Comparison of ENCODE assay signal across 29 cellular contexts in genomic region chr12:79891506-79892162, GRCh38. TPM values are rescaled to one million over a fixed set of nuclear protein-coding genes. Genes with fewer than 3 reads are reported as not detected.
DNase-seq lines count a peak whose midpoint lies in the region; ATAC-seq, FAIRE-seq and TF ChIP-seq lines count a peak whose summit lies in the region.
"Had no signal": no experiment of that assay in that cellular context is flagged by ENCODE, and none has a peak within 500 bp of the region (broad histone marks: within the 10 kb centered on the region; RNA-seq: fewer than 3 reads in every experiment).

No MANE protein-coding gene starts in this region.

- no TSS peak for BruUV-seq in HepG2 (replicated peaks; lab: Mats Ljungman, UMichigan)

- no peak overlapping the region for H3K4me3 ChIP-seq in trophoblast cell (ENCODE audit: low read depth, low read length)
- H3K4me3 ChIP-seq in HepG2 (replicated peaks in 1 of 3; ENCODE audit: insufficient read depth in 1 of 3, low read depth in 2 of 3, low read length in 3 of 3): no peak overlapping the region
- no peak overlapping the region for H3K4me3 ChIP-seq in neural progenitor cell
- H3K4me3 ChIP-seq: BLaER1, dorsolateral prefrontal cortex, SJCRH30, smooth muscle cell had no signal

- H3K4me1 ChIP-seq in trophoblast cell (ENCODE audit: control insufficient read depth in 1 of 2, insufficient read depth in 2 of 2, low read length in 2 of 2) (no peaks in the 10 kb centered on the region), HepG2 (ENCODE audit: insufficient read depth, low read length) (peaks cover 15% of the 10 kb centered on the region), neural progenitor cell (peaks cover 21% of the 10 kb centered on the region)
- H3K4me1 ChIP-seq: SJCRH30 had no signal

- TF ChIP-seq EP300 in HepG2 (IDR thresholded peaks at IDR 0.05; ENCODE audit: low read depth in 2 of 2, low read length in 2 of 2): no peak
- TF ChIP-seq EP300 in HepG2 (CRISPR knock-in tag; IDR thresholded peaks at IDR 0.05; ENCODE audit: borderline replicate concordance): no peak

- H4K8ac ChIP-seq in trophoblast cell (ENCODE audit: low read depth, low read length): no peak overlapping the region

- H3K36me3 Mint-ChIP-seq in activated naive CD4-positive, alpha-beta T cell treated with anti-CD3 and anti-CD28 coated beads, Interleukin-2, amount 50 U/mL, for 24 hours: peaks cover 10% of the 10 kb centered on the region
- peaks cover 15% of the 10 kb centered on the region for H3K36me3 Mint-ChIP-seq in activated naive CD4-positive, alpha-beta T cell treated with anti-CD3 and anti-CD28 coated beads, Interleukin-2, amount 10 ng/mL, durations not matched to agents 7 days and 5 days
- peaks cover 2% of the 10 kb centered on the region for H3K36me3 Mint-ChIP-seq in chondrocyte (ENCODE audit: low read depth)
- H3K36me3 Mint-ChIP-seq in neural progenitor cell: peaks cover 13% of the 10 kb centered on the region
- H3K36me3 Mint-ChIP-seq: activated naive CD4-positive, alpha-beta T cell treated with anti-CD3 and anti-CD28 coated beads, Interleukin-2, amount 50 U/mL, for 72 hours had no signal

- H3K4me1 Mint-ChIP-seq in activated naive CD4-positive, alpha-beta T cell treated with anti-CD3 and anti-CD28 coated beads, Interleukin-2, amount 50 U/mL, for 24 hours: peaks cover 86% of the 10 kb centered on the region
- peaks cover 7% of the 10 kb centered on the region for H3K4me1 Mint-ChIP-seq in activated naive CD4-positive, alpha-beta T cell treated with anti-CD3 and anti-CD28 coated beads, Interleukin-2, amount 10 ng/mL, durations not matched to agents 7 days and 5 days
- H3K4me1 Mint-ChIP-seq in chondrocyte (ENCODE audit: low read depth): peaks cover 77% of the 10 kb centered on the region
- peaks cover 5% of the 10 kb centered on the region for H3K4me1 Mint-ChIP-seq in neural progenitor cell

- no peak overlapping the region for H4K91ac ChIP-seq in trophoblast cell (ENCODE audit: low read depth, low read length)

- H3K4ac ChIP-seq in trophoblast cell (ENCODE audit: low read depth, low read length): peak overlapping the region; percentile 53

- H3K36me3 ChIP-seq in trophoblast cell (ENCODE audit: control insufficient read depth in 1 of 2, insufficient read depth in 2 of 2, low read length in 2 of 2): no peaks in the 10 kb centered on the region
- no peaks in the 10 kb centered on the region for H3K36me3 ChIP-seq in HepG2 (replicated peaks in 1 of 2; ENCODE audit: control insufficient read depth in 1 of 2, insufficient read depth in 2 of 2, low read length in 2 of 2)
- no peaks in the 10 kb centered on the region for H3K36me3 ChIP-seq in neural progenitor cell

- H3K79me1 ChIP-seq in trophoblast cell (ENCODE audit: low read length): no peaks in the 10 kb centered on the region

- H3F3A ChIP-seq in neural progenitor cell (ENCODE audit: low read depth): peaks cover 6% of the 10 kb centered on the region

- H2AFZ ChIP-seq in trophoblast cell (ENCODE audit: insufficient read depth, low read length, poor library complexity) (no peak overlapping the region), HepG2 (ENCODE audit: low read length) (no peak overlapping the region), neural progenitor cell (replicated peaks) (no peak overlapping the region)

- no peak overlapping the region for H3K23ac ChIP-seq in trophoblast cell (ENCODE audit: low read length)

- intact Hi-C loops in HepG2 (cut with micrococcal nuclease; ENCODE audit: unreplicated experiment): no loop called here

- no peaks in the 10 kb centered on the region for H3K27me3 Mint-ChIP-seq in activated naive CD4-positive, alpha-beta T cell treated with anti-CD3 and anti-CD28 coated beads, Interleukin-2, amount 50 U/mL, for 24 hours
- no peaks in the 10 kb centered on the region for H3K27me3 Mint-ChIP-seq in activated naive CD4-positive, alpha-beta T cell treated with anti-CD3 and anti-CD28 coated beads, Interleukin-2, amount 10 ng/mL, durations not matched to agents 7 days and 5 days
- H3K27me3 Mint-ChIP-seq in chondrocyte (ENCODE audit: low read depth) (no peaks in the 10 kb centered on the region), neural progenitor cell (ENCODE audit: insufficient read depth, low read depth) (no peaks in the 10 kb centered on the region)
- H3K27me3 Mint-ChIP-seq: activated CD8-positive, alpha-beta memory T cell treated with anti-CD3 and anti-CD28 coated beads, Interleukin-2, amount 10 ng/mL, durations not matched to agents 7 days and 5 days had no signal

- H3K4me2 ChIP-seq in trophoblast cell (ENCODE audit: low read length): no peak overlapping the region
- no peak overlapping the region for H3K4me2 ChIP-seq in HepG2 (ENCODE audit: low read depth, low read length)
- no peak overlapping the region for H3K4me2 ChIP-seq in neural progenitor cell
- H3K4me2 ChIP-seq: BLaER1, smooth muscle cell had no signal

- H3K9ac ChIP-seq in trophoblast cell (ENCODE audit: low read length): no peak overlapping the region
- no peak overlapping the region for H3K9ac ChIP-seq in HepG2 (ENCODE audit: insufficient read depth, low read depth, low read length)
- H3K9ac ChIP-seq in neural progenitor cell: no peak overlapping the region
- H3K9ac ChIP-seq: BLaER1 had no signal

- H3K9me3 ChIP-seq in trophoblast cell (ENCODE audit: insufficient read depth, low read depth, low read length): no peaks in the 10 kb centered on the region
- H3K9me3 ChIP-seq in HepG2 (ENCODE audit: low read length): no peaks in the 10 kb centered on the region
- H3K9me3 ChIP-seq in neural progenitor cell (ENCODE audit: low read depth): no peaks in the 10 kb centered on the region
- H3K9me3 ChIP-seq: BLaER1, SJCRH30 had no signal

- no peak overlapping the region for H2BK12ac ChIP-seq in trophoblast cell (ENCODE audit: low read length)

- H3K18ac ChIP-seq in trophoblast cell (ENCODE audit: low read length): no peak overlapping the region

- no peak overlapping the region for H3K14ac ChIP-seq in trophoblast cell (ENCODE audit: low read length)

- in situ Hi-C loops in HepG2 (cut with HindIII; ENCODE audit: extremely low pct_ligation_motif_present, low pct_unique_long_range_greater_than_20kb): no loop called here

- POLR2A ChIA-PET in HepG2 (lab: Yijun Ruan, JAX): no interaction called here

- H2BK5ac ChIP-seq in trophoblast cell (ENCODE audit: low read depth, low read length, poor library complexity): no peak overlapping the region

- H3K27ac ChIP-seq in trophoblast cell (ENCODE audit: low read depth, low read length): no peak overlapping the region
- no peak overlapping the region for H3K27ac ChIP-seq in HepG2 (ENCODE audit: extremely low read length, insufficient read depth, low read length)
- H3K27ac ChIP-seq in neural progenitor cell: no peak overlapping the region
- H3K27ac ChIP-seq: BLaER1, dorsolateral prefrontal cortex, SJCRH30 had no signal

- WGBS in trophoblast cell (ENCODE audit: extremely low coverage, insufficient coverage, insufficient read length): no CpG with 5 or more reads among the region's 2 CpGs
- 96% methylated on average over 2 of the region's 2 CpGs for WGBS in HepG2 (ENCODE audit: low lambda C conversion rate)

- H4K12ac ChIP-seq in trophoblast cell (ENCODE audit: low read depth, low read length): no peak overlapping the region

- H3K79me2 ChIP-seq in trophoblast cell (ENCODE audit: control insufficient read depth, insufficient read depth, low read length, poor library complexity): peaks cover 5% of the 10 kb centered on the region
- peaks cover 58% of the 10 kb centered on the region for H3K79me2 ChIP-seq in HepG2 (ENCODE audit: insufficient read depth, low read length)
- H3K79me2 ChIP-seq in neural progenitor cell (ENCODE audit: low read depth): peaks cover 99% of the 10 kb centered on the region

- no peaks in the 10 kb centered on the region for H3K9me3 Mint-ChIP-seq in activated naive CD4-positive, alpha-beta T cell treated with anti-CD3 and anti-CD28 coated beads, Interleukin-2, amount 50 U/mL, for 24 hours
- no peaks in the 10 kb centered on the region for H3K9me3 Mint-ChIP-seq in activated naive CD4-positive, alpha-beta T cell treated with anti-CD3 and anti-CD28 coated beads, Interleukin-2, amount 10 ng/mL, durations not matched to agents 7 days and 5 days
- H3K9me3 Mint-ChIP-seq in chondrocyte (ENCODE audit: low read depth) (no peaks in the 10 kb centered on the region), neural progenitor cell (peaks cover 2% of the 10 kb centered on the region)
- H3K9me3 Mint-ChIP-seq: activated naive CD4-positive, alpha-beta T cell treated with anti-CD3 and anti-CD28 coated beads, Interleukin-2, amount 50 U/mL, for 72 hours had no signal

- TF ChIP-seq POLR2A in HepG2 (IDR thresholded peaks at IDR 0.05; ENCODE audit: insufficient read depth in 1 of 2, low read depth in 2 of 2, low read length in 2 of 2) (no peak), GM12892 (IDR thresholded peaks at IDR 0.05; ENCODE audit: low read depth, low read length) (no peak)

- H3K27ac Mint-ChIP-seq in activated naive CD4-positive, alpha-beta T cell treated with anti-CD3 and anti-CD28 coated beads, Interleukin-2, amount 50 U/mL, for 24 hours: peak overlapping the region; percentile 25
- H3K27ac Mint-ChIP-seq in activated naive CD4-positive, alpha-beta T cell treated with anti-CD3 and anti-CD28 coated beads, Interleukin-2, amount 10 ng/mL, durations not matched to agents 7 days and 5 days: no peak overlapping the region
- H3K27ac Mint-ChIP-seq in chondrocyte (ENCODE audit: unreplicated experiment) (peak overlapping the region; percentile 14), neural progenitor cell (no peak overlapping the region)
- H3K27ac Mint-ChIP-seq: activated CD8-positive, alpha-beta memory T cell treated with anti-CD3 and anti-CD28 coated beads, Interleukin-2, amount 10 ng/mL, durations not matched to agents 7 days and 5 days; activated naive CD4-positive, alpha-beta T cell treated with anti-CD3 and anti-CD28 coated beads, Interleukin-2, amount 50 U/mL, for 72 hours; activated T-helper 1 cell treated with anti-CD3 and anti-CD28 coated beads, Interleukin-12 subunit alpha, Interleukin-12 subunit beta, Interleukin-2, Interleukin-4 antibody, amounts not matched to agents 30 ng/mL and 10 ng/mL and 1 ng/mL, durations not matched to agents 14 hours and 24 hours and 36 hours had no signal

- no peak for DNase-seq in activated naive CD4-positive, alpha-beta T cell treated with anti-CD3 and anti-CD28 coated beads, Interleukin-2, amount 10 ng/mL, durations not matched to agents 7 days and 5 days
- DNase-seq in NCI-H446 (lab: John Stamatoyannopoulos, UW): peak; percentile 83 to 97
- no peak for DNase-seq in chondrocyte (ENCODE audit: low spot score)
- no peak for DNase-seq in trophoblast cell
- no peak for DNase-seq in HepG2 (ENCODE audit: low spot score)
- DNase-seq in neural progenitor cell (ENCODE audit: low spot score): no peak
- DNase-seq in GM12892 (ENCODE audit: insufficient read length): no peak
- DNase-seq: ACHN; activated CD4-positive, alpha-beta T cell treated with anti-CD3 and anti-CD28 coated beads for 4 hours; activated CD8-positive, alpha-beta memory T cell treated with anti-CD3 and anti-CD28 coated beads, Interleukin-2, amount 10 ng/mL, durations not matched to agents 7 days and 5 days; central memory CD4-positive, alpha-beta T cell; dorsolateral prefrontal cortex; EL; foreskin melanocyte; KG1; left cardiac atrium; NCI-H146; NCI-H510A treated with DMSO at 0.1 percent for 48 hours; SJCRH30; stimulated activated CD4-positive, alpha-beta T cell treated with anti-CD3 and anti-CD28 coated beads, Interleukin-2, amount 100 ng/mL, for 24 hours; T-helper 1 cell had no signal

- CTCF ChIA-PET in activated naive CD4-positive, alpha-beta T cell treated with anti-CD3 and anti-CD28 coated beads, Interleukin-2, amount 10 ng/mL, durations not matched to agents 7 days and 5 days (lab: Charles Lee): no interaction called here
- CTCF ChIA-PET in HepG2 (lab: Yijun Ruan, JAX; ENCODE audit: low intra/inter-chr PET ratio, low total read pairs): no interaction called here

- no peaks in the 10 kb centered on the region for H3K27me3 ChIP-seq in trophoblast cell (ENCODE audit: insufficient read depth, low read length)
- H3K27me3 ChIP-seq in HepG2 (ENCODE audit: control insufficient read depth in 1 of 2, insufficient read depth in 2 of 2, low read length in 2 of 2): no peaks in the 10 kb centered on the region
- H3K27me3 ChIP-seq in neural progenitor cell: no peaks in the 10 kb centered on the region
- H3K27me3 ChIP-seq: BLaER1, dorsolateral prefrontal cortex, SJCRH30 had no signal

- TF ChIP-seq CTCF in chondrocyte (IDR thresholded peaks at IDR 0.05) (no peak), HepG2 (CRISPR knock-in tag; IDR thresholded peaks at IDR 0.05) (no peak), neural progenitor cell (IDR thresholded peaks at IDR 0.05) (no peak)

- no peak overlapping the region for H2AK5ac ChIP-seq in trophoblast cell (ENCODE audit: low read length)

- TF ChIP-seq RAD21 in HepG2 (CRISPR knock-in tag; IDR thresholded peaks at IDR 0.05): no peak

- no peak for ATAC-seq in HepG2
- ATAC-seq: activated CD8-positive, alpha-beta memory T cell treated with anti-CD3 and anti-CD28 coated beads, Interleukin-2, amount 10 ng/mL, durations not matched to agents 7 days and 5 days; activated naive CD4-positive, alpha-beta T cell treated with anti-CD3 and anti-CD28 coated beads, Interleukin-2, amount 50 U/mL, for 72 hours; Panc1 had no signal

- no peak for FAIRE-seq in HepG2 (lab: Jason Lieb, UNC)
- no peak for FAIRE-seq in GM12892 (lab: Jason Lieb, UNC)
- FAIRE-seq: endothelial cell of umbilical vein, GM18507 had no signal

- no peak overlapping the region for H3K4me3 Mint-ChIP-seq in activated naive CD4-positive, alpha-beta T cell treated with anti-CD3 and anti-CD28 coated beads, Interleukin-2, amount 50 U/mL, for 24 hours
- no peak overlapping the region for H3K4me3 Mint-ChIP-seq in activated naive CD4-positive, alpha-beta T cell treated with anti-CD3 and anti-CD28 coated beads, Interleukin-2, amount 10 ng/mL, durations not matched to agents 7 days and 5 days
- H3K4me3 Mint-ChIP-seq in chondrocyte (ENCODE audit: unreplicated experiment) (no peak overlapping the region), neural progenitor cell (no peak overlapping the region)
- H3K4me3 Mint-ChIP-seq: activated CD8-positive, alpha-beta memory T cell treated with anti-CD3 and anti-CD28 coated beads, Interleukin-2, amount 10 ng/mL, durations not matched to agents 7 days and 5 days; activated T-helper 1 cell treated with anti-CD3 and anti-CD28 coated beads, Interleukin-12 subunit alpha, Interleukin-12 subunit beta, Interleukin-2, Interleukin-4 antibody, amounts not matched to agents 30 ng/mL and 10 ng/mL and 1 ng/mL, durations not matched to agents 14 hours and 24 hours and 36 hours had no signal

- no peak overlapping the region for H2BK120ac ChIP-seq in trophoblast cell (ENCODE audit: insufficient read depth, low read length, poor library complexity)

- H4K20me1 ChIP-seq in HepG2 (ENCODE audit: insufficient read depth, low read length) (peaks cover 8% of the 10 kb centered on the region), neural progenitor cell (ENCODE audit: low read depth) (peaks cover 33% of the 10 kb centered on the region)

RNA-seq across cellular contexts. Expression of gene PPP1R12A, which starts 43.3 kb away (rescaled TPM):
- total RNA-seq in chondrocyte (118 to 139 TPM (median 135 TPM) in 3 replicates), HepG2 (2016; rRNA removed; fragmentation: Illumina TruSeq; extraction: Trizol) (38.1 and 50.0 TPM in 2 replicates), neural progenitor cell (ENCODE audit: low replicate concordance) (63.2 and 86.7 TPM in 2 replicates)
- polyA plus RNA-seq in trophoblast cell (2013): 142 and 152 TPM in 2 replicates
- 9.5 and 9.7 TPM in 2 replicates for total RNA-seq in HepG2 (2016; cell fraction: cytosol; rRNA removed; fragmentation: Illumina TruSeq; extraction: Trizol; ENCODE audit: low read depth)
- total RNA-seq in HepG2 (2016; cell fraction: insoluble cytoplasmic fraction; rRNA removed; fragmentation: Illumina TruSeq; extraction: Trizol): 34.3 and 46.1 TPM in 2 replicates
- 9.0 and 11.0 TPM in 2 replicates for total RNA-seq in HepG2 (2016; cell fraction: membrane; rRNA removed; fragmentation: Illumina TruSeq; extraction: Trizol)
- 71.8 and 85.6 TPM in 2 replicates for total RNA-seq in HepG2 (2016; cell fraction: nucleus; rRNA removed; fragmentation: Illumina TruSeq; extraction: Trizol)
- polyA plus RNA-seq in HepG2 (2011; rRNA removed): 15.2 and 23.8 TPM in 2 replicates
- 5.3 and 7.6 TPM in 2 replicates for polyA plus RNA-seq in HepG2 (2011; cell fraction: cytosol; rRNA removed)
- 20.0 and 20.9 TPM in 2 replicates for polyA plus RNA-seq in HepG2 (2011; cell fraction: nucleus; rRNA removed)
- 14.8 and 21.7 TPM in 2 replicates for polyA plus RNA-seq in HepG2 (2012)
- polyA plus RNA-seq in HepG2 (2016; cell fraction: cytosol; fragmentation: Illumina TruSeq; extraction: Trizol; ENCODE audit: low read depth): 0.25 and 0.49 TPM in 2 replicates
- 13.4 and 14.7 TPM in 2 replicates for polyA plus RNA-seq in HepG2 (2016; cell fraction: insoluble cytoplasmic fraction; fragmentation: Illumina TruSeq; extraction: Trizol; ENCODE audit: low read depth)
- 1.1 and 1.3 TPM in 2 replicates for polyA plus RNA-seq in HepG2 (2016; cell fraction: membrane; fragmentation: Illumina TruSeq; extraction: Trizol; ENCODE audit: low read depth)
- polyA plus RNA-seq in HepG2 (2016; cell fraction: nucleus; fragmentation: Illumina TruSeq; extraction: Trizol; ENCODE audit: insufficient read depth, low read depth): 32.1 and 35.6 TPM in 2 replicates
- 46.9 and 51.1 TPM in 2 replicates for polyA minus RNA-seq in HepG2 (2011; rRNA and poly(A)+ RNA removed; ENCODE audit: low replicate concordance)
- 32.1 and 37.0 TPM in 2 replicates for polyA minus RNA-seq in HepG2 (2011; cell fraction: cytosol; rRNA and poly(A)+ RNA removed)
- 148 and 194 TPM in 2 replicates for polyA minus RNA-seq in HepG2 (2011; cell fraction: nucleus; rRNA and poly(A)+ RNA removed)
- polyA plus RNA-seq in GM12892 (2012; ENCODE audit: missing spikeins): 59.9 TPM

Comparison
In these comparisons a context has a peak if more than half of its experiments do, and no peak if none do; other contexts are left out.
1. H3K27ac Mint-ChIP-seq: peak in activated naive CD4-positive, alpha-beta T cell treated with anti-CD3 and anti-CD28 coated beads, Interleukin-2, amount 50 U/mL, for 24 hours (single experiment) and chondrocyte (single experiment); none in activated naive CD4-positive, alpha-beta T cell treated with anti-CD3 and anti-CD28 coated beads, Interleukin-2, amount 10 ng/mL, durations not matched to agents 7 days and 5 days (single experiment) and neural progenitor cell (single experiment).
2. DNase-seq: peak in NCI-H446 (2 of 2); none in activated naive CD4-positive, alpha-beta T cell treated with anti-CD3 and anti-CD28 coated beads, Interleukin-2, amount 10 ng/mL, durations not matched to agents 7 days and 5 days (single experiment), chondrocyte (single experiment), trophoblast cell (0 of 2), HepG2 (single experiment), neural progenitor cell (single experiment) and GM12892 (single experiment).